In genomic region chr3:111749171-111750170, GRCh38 we compare ENCODE assay signal across 14 cellular contexts.
A peak's percentile ranks its signal among the peaks of the same experiment; 100 is the strongest.
DNase-seq lines count a peak whose midpoint lies in the region; ATAC-seq, FAIRE-seq and TF ChIP-seq lines count a peak whose summit lies in the region.
"Had no signal": no experiment of that assay in that cellular context is flagged by ENCODE, and none has a peak within 500 bp of the region (broad histone marks: within the 10 kb centered on the region; RNA-seq: fewer than 3 reads in every experiment).

No MANE protein-coding gene starts in this region.

- no peak for DNase-seq in D721Med (ENCODE audit: insufficient read length, low spot score)
- peak; percentile 89 for DNase-seq in NCI-H1417 treated with DMSO at 0.1 percent for 48 hours (lab: John Stamatoyannopoulos, UW)
- DNase-seq in RWPE2 (ENCODE audit: low spot score), result no peak
- peak; percentile 58 for DNase-seq in myocyte (ENCODE audit: low read depth)
- no peak for DNase-seq in GOT3 (lab: John Stamatoyannopoulos, UW)
- DNase-seq in lower leg skin (ENCODE audit: low spot score in 2 of 2), result no peak
- no peak for DNase-seq in T-helper 17 cell
- DNase-seq: activated effector memory CD4-positive, alpha-beta T cell treated with Interleukin-2 at 50 U/mL for 16 hours; AML-193; gastrocnemius medialis; islet precursor cell; posterior cingulate gyrus; thyroid gland had no signal

- H3K27me3 Mint-ChIP-seq in T-helper 17 cell, result no peaks in the 10 kb centered on the region

- H3K36me3 Mint-ChIP-seq in T-helper 17 cell (ENCODE audit: low read depth), result no peaks in the 10 kb centered on the region

- peak overlapping the region; percentile 91 for H3K27ac ChIP-seq in RWPE2 (ENCODE audit: poor library complexity, severe bottlenecking)
- H3K27ac ChIP-seq: gastrocnemius medialis, thyroid gland had no signal

- no peak overlapping the region for H3K27ac Mint-ChIP-seq in T-helper 17 cell

- H3K27me3 ChIP-seq in RWPE2 (ENCODE audit: insufficient read depth, poor library complexity, severe bottlenecking), result no peaks in the 10 kb centered on the region
- H3K27me3 ChIP-seq: gastrocnemius medialis, thyroid gland had no signal

- ATAC-seq in RWPE2 (ENCODE audit: low read depth) (peak; percentile 3; the same call in 1 of the 3 replicates), HG03571 (IDR thresholded peaks at IDR 0.05; ENCODE audit: unreplicated experiment) (no peak), T-helper 17 cell (no peak)
- ATAC-seq: gastrocnemius medialis had no signal

- H3K4me1 Mint-ChIP-seq in T-helper 17 cell, result no peaks in the 10 kb centered on the region

- no peak for TF ChIP-seq POLR2A in lower leg skin (IDR thresholded peaks at IDR 0.05)

- intact Hi-C loops in lower leg skin (cut with DNase I; ENCODE audit: low total_unique reads), result no loop called here

- WGBS in lower leg skin, 2 donors, result 57 to 64% methylated on average over 5 of the region's 5 CpGs

- H3K4me3 ChIP-seq in RWPE2 (ENCODE audit: severe bottlenecking) (no peak overlapping the region), lower leg skin (ENCODE audit: low read depth, poor library complexity, severe bottlenecking) (no peak overlapping the region)
- H3K4me3 ChIP-seq: gastrocnemius medialis, thyroid gland had no signal

- peaks cover 59% of the 10 kb centered on the region for H3K4me1 ChIP-seq in RWPE2 (ENCODE audit: insufficient read depth, poor library complexity, severe bottlenecking)
- H3K4me1 ChIP-seq: gastrocnemius medialis, thyroid gland had no signal

- TF ChIP-seq CTCF in D721Med (IDR thresholded peaks at IDR 0.05; ENCODE audit: insufficient read depth, missing control alignments) (no peak), RWPE2 (IDR thresholded peaks at IDR 0.05; ENCODE audit: poor library complexity, severe bottlenecking) (no peak), lower leg skin (IDR thresholded peaks at IDR 0.05) (no peak)

- H3K9me3 ChIP-seq in RWPE2 (ENCODE audit: severe bottlenecking) (no peaks in the 10 kb centered on the region), T-helper 17 cell (ENCODE audit: control insufficient read depth, low read length, poor library complexity, severe bottlenecking) (no peaks in the 10 kb centered on the region)
- H3K9me3 ChIP-seq: thyroid gland had no signal

- FAIRE-seq in D721Med (lab: Jason Lieb, UNC), result peak; percentile 73

- no peak overlapping the region for H3K4me3 Mint-ChIP-seq in T-helper 17 cell

- peaks cover 47% of the 10 kb centered on the region for H3K36me3 ChIP-seq in RWPE2 (ENCODE audit: low read depth)
- H3K36me3 ChIP-seq: gastrocnemius medialis, thyroid gland had no signal

Comparison
In these comparisons a context has a peak if more than half of its experiments do, and no peak if none do; other contexts are left out.
1. DNase-seq: peak in NCI-H1417 treated with DMSO at 0.1 percent for 48 hours (single experiment) and myocyte (single experiment); none in D721Med (single experiment), RWPE2 (single experiment), GOT3 (single experiment), lower leg skin (0 of 2) and T-helper 17 cell (0 of 3).